18 cellular contexts compared by ENCODE assay signal in the genomic region with DNA sequence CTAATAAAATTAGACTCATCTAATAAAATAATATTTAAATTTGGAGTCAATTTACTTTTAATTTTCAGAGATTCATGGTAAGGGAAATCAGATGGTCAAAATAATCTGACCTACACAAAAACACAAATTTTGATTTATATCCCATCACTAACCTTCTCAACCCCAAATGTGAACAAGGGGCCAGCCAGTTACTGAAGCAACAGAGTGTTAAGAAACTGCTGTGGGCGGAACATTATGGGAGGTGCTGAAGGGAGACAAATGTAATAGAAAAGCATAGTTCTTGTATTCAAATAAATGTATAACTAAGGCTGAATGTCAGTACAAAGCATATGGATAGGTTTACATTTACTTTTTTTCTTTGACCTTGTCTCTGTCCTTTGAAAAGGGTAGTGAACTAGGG. TPM values are rescaled to one million over a fixed set of nuclear protein-coding genes. Genes with fewer than 3 reads are reported as not detected.
DNase-seq lines count a peak whose midpoint lies in the region; ATAC-seq, FAIRE-seq and TF ChIP-seq lines count a peak whose summit lies in the region.
"Had no signal": no experiment of that assay in that cellular context is flagged by ENCODE, and none has a peak within 500 bp of the region (broad histone marks: within the 10 kb centered on the region; RNA-seq: fewer than 3 reads in every experiment).

No MANE protein-coding gene starts in this region.

- H3K4me3 Mint-ChIP-seq in MCF 10A (ENCODE audit: unreplicated experiment), result no peak overlapping the region
- H3K4me3 Mint-ChIP-seq: CD4-positive, alpha-beta memory T cell; GM23338; H9 had no signal

- H3K36me3 Mint-ChIP-seq in MCF 10A (ENCODE audit: insufficient read depth, unreplicated experiment), result no peaks in the 10 kb centered on the region
- H3K36me3 Mint-ChIP-seq: CD4-positive, alpha-beta memory T cell had no signal

- no peak for TF ChIP-seq EP300 in K562 (IDR thresholded peaks at IDR 0.05; ENCODE audit: low read length)

- H3K9me1 ChIP-seq in K562 (ENCODE audit: control insufficient read depth, insufficient read depth, low read length), result no peaks in the 10 kb centered on the region

- CTCF ChIA-PET in MCF 10A (lab: Yijun Ruan, JAX) (interaction anchor here (0.7 to 2.7 kb wide), 4 partner anchors 19 to 158 kb away, joined by 3 to 9 read pairs (median 5); no protein-coding TSS in a partner anchor), K562 (lab: Yijun Ruan, JAX; ENCODE audit: low intra/inter-chr PET ratio) (no interaction called here)

- no peak overlapping the region for H3K27ac ChIP-seq in breast epithelium
- H3K27ac ChIP-seq in K562 (ENCODE audit: extremely low read depth, low read depth, low read length), result no peak overlapping the region

- no peaks in the 10 kb centered on the region for H3K79me2 ChIP-seq in K562 (ENCODE audit: control insufficient read depth, insufficient read depth, low read length)

- peak overlapping the region; percentile 8 for H3K27ac Mint-ChIP-seq in MCF 10A (ENCODE audit: low read depth, unreplicated experiment)
- H3K27ac Mint-ChIP-seq: CD4-positive, alpha-beta memory T cell; GM23338; H9 had no signal

- no peaks in the 10 kb centered on the region for H4K20me1 ChIP-seq in K562 (replicated peaks; ENCODE audit: control insufficient read depth, insufficient read depth, low read length)

- WGBS in K562 (ENCODE audit: insufficient coverage, low coverage, missing lambda C conversion rate), result 76% methylated on average over 1 of the region's 1 CpG

- ATAC-seq in K562 (no peak), HG02642 (IDR thresholded peaks at IDR 0.05; ENCODE audit: poor library complexity, unreplicated experiment) (no peak), HG02678 (IDR thresholded peaks at IDR 0.05; ENCODE audit: unreplicated experiment) (no peak)
- ATAC-seq: GM12878, GM23338, HCT116 had no signal

- H3K9ac ChIP-seq in K562 (ENCODE audit: insufficient read depth in 1 of 2, low read depth in 2 of 2, low read length in 2 of 2), result no peak overlapping the region

- POLR2A ChIA-PET in MCF 10A (lab: Yijun Ruan, JAX) (interaction anchor here (0.7 to 20.2 kb wide), 7 partner anchors 11 to 123 kb away, joined by 3 to 308 read pairs (median 3); a partner anchor contains a TSS), K562 (lab: Yijun Ruan, JAX) (no interaction called here)

- no peaks in the 10 kb centered on the region for H3K9me3 Mint-ChIP-seq in MCF 10A (ENCODE audit: unreplicated experiment)
- H3K9me3 Mint-ChIP-seq: CD4-positive, alpha-beta memory T cell; GM23338; H9 had no signal

- H3K27me3 Mint-ChIP-seq in MCF 10A (ENCODE audit: insufficient read depth, unreplicated experiment), result no peaks in the 10 kb centered on the region

- no peak overlapping the region for H3K4me2 ChIP-seq in K562 (ENCODE audit: insufficient read depth, low read length)
- H3K4me2 ChIP-seq: GM23338 had no signal

- no peak overlapping the region for H2AFZ ChIP-seq in K562 (ENCODE audit: low read depth, low read length)
- H2AFZ ChIP-seq: GM23338 had no signal

- no peak for DNase-seq in MCF 10A (ENCODE audit: unreplicated experiment)
- no peak for DNase-seq in breast epithelium (ENCODE audit: low spot score in 2 of 2)
- no peak for DNase-seq in K562 (ENCODE audit: extremely low read depth in 1 of 4, low spot score in 3 of 4)
- DNase-seq in left kidney (ENCODE audit: low read depth, low spot score), result peak; percentile 53
- no peak for DNase-seq in foreskin fibroblast
- DNase-seq: C1 segment of cervical spinal cord; Calu3; CD4-positive, alpha-beta memory T cell; COR-L47; DMS79; EL; GDM1; H9 had no signal

- H3K27me3 ChIP-seq in breast epithelium, result no peaks in the 10 kb centered on the region
- H3K27me3 ChIP-seq in K562 (ENCODE audit: control insufficient read depth in 2 of 2, insufficient read depth in 2 of 2, low read length in 2 of 2), result no peaks in the 10 kb centered on the region

- intact Hi-C loops in MCF 10A (cut with micrococcal nuclease), result no loop called here
- intact Hi-C loops in breast epithelium (cut with DNase I; ENCODE audit: low total_unique reads), result no loop called here
- intact Hi-C loops in K562 (cut with micrococcal nuclease), result loop anchor here (5.0 kb wide), 1 partner anchor 84 kb away; no protein-coding TSS in a partner anchor

- no peaks in the 10 kb centered on the region for H3K36me3 ChIP-seq in breast epithelium
- no peaks in the 10 kb centered on the region for H3K36me3 ChIP-seq in K562 (ENCODE audit: control insufficient read depth, insufficient read depth, low read length)

- peak; percentile 6 for FAIRE-seq in K562 (lab: Jason Lieb, UNC)
- FAIRE-seq: GM12878 had no signal

- H3K4me1 ChIP-seq in breast epithelium, result peaks cover 0 to 13% of the 10 kb centered on the region in 2 donors
- peaks cover 2 to 11% of the 10 kb centered on the region in 2 experiments; a peak in 3 of 5 replicates for H3K4me1 ChIP-seq in K562 (replicated peaks in 1 of 2; ENCODE audit: control insufficient read depth in 2 of 2, insufficient read depth in 2 of 2, low read length in 2 of 2)

- TF ChIP-seq RAD21 in K562 (CRISPR knock-in tag; conservative IDR thresholded peaks at IDR 0.05 in 1 of 2, IDR thresholded peaks at IDR 0.05 in 1 of 2), result no peak

- TF ChIP-seq CTCF in MCF 10A (IDR thresholded peaks at IDR 0.05; ENCODE audit: unreplicated experiment) (no peak), breast epithelium (IDR thresholded peaks at IDR 0.05) (no peak), K562 (IDR thresholded peaks at IDR 0.05 in 2 of 3, conservative IDR thresholded peaks at IDR 0.05 in 1 of 3; ENCODE audit: insufficient read depth in 2 of 3, low read depth in 1 of 3, low read length in 3 of 3) (no peak), foreskin fibroblast (IDR thresholded peaks at IDR 0.05; ENCODE audit: low read depth, low read length) (no peak)

- no peak for TF ChIP-seq POLR2A in breast epithelium (IDR thresholded peaks at IDR 0.05)
- TF ChIP-seq POLR2A in K562 (conservative IDR thresholded peaks at IDR 0.05), result no peak

- BruUV-seq in MCF 10A (replicated peaks; lab: Mats Ljungman, UMichigan) (no TSS peak), K562 (replicated peaks; lab: Mats Ljungman, UMichigan) (no TSS peak)

- H3K4me3 ChIP-seq in breast epithelium (no peak overlapping the region), K562 (no peak overlapping the region), foreskin fibroblast (ENCODE audit: low read depth in 1 of 2, low read length in 2 of 2) (no peak overlapping the region)
- H3K4me3 ChIP-seq: GM12878, GM23338 had no signal

- H3K9me3 ChIP-seq in breast epithelium (no peaks in the 10 kb centered on the region), K562 (replicated peaks; ENCODE audit: control insufficient read depth, insufficient read depth, low read depth, low read length) (no peaks in the 10 kb centered on the region)

- peaks cover 23% of the 10 kb centered on the region for H3K4me1 Mint-ChIP-seq in MCF 10A (ENCODE audit: insufficient read depth, unreplicated experiment)
- H3K4me1 Mint-ChIP-seq: GM23338, H9 had no signal

- in situ Hi-C loops in K562 (cut with MboI), result no loop called here

TF ChIP-seq in K562, 482 proteins besides CTCF, POLR2A, EP300 and RAD21 (continues in another document):
- no peak for TF ChIP-seq MEF2A (IDR thresholded peaks at IDR 0.05; ENCODE audit: control insufficient read depth, low read depth, low read length)
- no peak for TF ChIP-seq HOXB6 (CRISPR knock-in tag; IDR thresholded peaks at IDR 0.05; ENCODE audit: borderline replicate concordance)
- no peak for TF ChIP-seq PRPF4 (IDR thresholded peaks at IDR 0.05; ENCODE audit: insufficient read depth, low read depth, low read length, poor library complexity, severe bottlenecking)
- no peak for TF ChIP-seq KDM1A (IDR thresholded peaks at IDR 0.05)
- TF ChIP-seq ZNF766 (CRISPR knock-in tag; conservative IDR thresholded peaks at IDR 0.05), result no peak

RNA-seq across cellular contexts. Expression of a gene that starts 28.5 kb away (rescaled TPM):
- total RNA-seq in MCF 10A (2022) (50.9 and 54.6 TPM in 2 replicates), breast epithelium (10 to 100 TPM; 32.8 to 54.4 (median 34.1) TPM), K562 (2014; rRNA removed) (10.5 and 12.5 TPM in 2 replicates), K562 (2014; rRNA removed; fragmentation: Illumina TruSeq; extraction: Trizol) (38.1 and 44.4 TPM in 2 replicates), K562 (2015; rRNA removed; fragmentation: Illumina TruSeq; extraction: Trizol) (29.3 and 30.0 TPM in 2 replicates), K562 (2021) (69.5 and 70.0 TPM in 2 replicates)
- 5.5 and 20.3 TPM in 2 replicates for total RNA-seq in K562 (2011; cell fraction: chromatin; rRNA removed; ENCODE audit: low replicate concordance)
- total RNA-seq in K562 (2011; cell fraction: nucleolus; rRNA removed), result 4.0 and 5.4 TPM in 2 replicates
- total RNA-seq in K562 (2011; cell fraction: nucleoplasm; rRNA removed), result 16.5 and 35.3 TPM in 2 replicates
- polyA plus RNA-seq in K562 (2011; rRNA removed) (6.9 and 22.2 TPM in 2 replicates), K562 (2014; fragmentation: Illumina TruSeq; extraction: Trizol) (44.2 and 48.8 TPM in 2 replicates), K562 (2014; fragmentation: Nextera tagmentation; extraction: Ambion mirVana) (10 to 100 TPM in 1 of 2 experiments, 1 to 10 TPM in 1; 3.7 to 12.3 TPM), K562 (2014; rRNA removed) (23.2 and 24.8 TPM in 2 replicates)
- polyA plus RNA-seq in K562 (2011; cell fraction: cytosol; rRNA removed), result 4.3 and 6.2 TPM in 2 replicates
- polyA plus RNA-seq in K562 (2011; cell fraction: nucleus; rRNA removed), result 4.3 and 5.0 TPM in 2 replicates
- polyA plus RNA-seq in K562 (2012), result 39.5 and 45.7 TPM in 2 replicates
- 18.4 and 33.2 TPM in 2 replicates for polyA minus RNA-seq in K562 (2011; rRNA and poly(A)+ RNA removed)
- polyA minus RNA-seq in K562 (2011; cell fraction: cytosol; rRNA and poly(A)+ RNA removed), result 16.5 and 25.1 TPM in 2 replicates
- 5.4 and 6.0 TPM in 2 replicates for polyA minus RNA-seq in K562 (2011; cell fraction: nucleus; rRNA and poly(A)+ RNA removed)

RNA-seq across cellular contexts. Expression of a gene that starts 38.9 kb away (rescaled TPM):
- total RNA-seq in MCF 10A (2022) (0.84 and 2.4 TPM in 2 replicates), breast epithelium (10 to 100 TPM; 14.9 to 63.5 (median 35.7) TPM), K562 (2014; rRNA removed) (0.59 and 1.6 TPM in 2 replicates), K562 (2014; rRNA removed; fragmentation: Illumina TruSeq; extraction: Trizol) (1.1 TPM in 2 replicates), K562 (2015; rRNA removed; fragmentation: Illumina TruSeq; extraction: Trizol) (1.3 and 1.8 TPM in 2 replicates), K562 (2021) (1.3 and 1.6 TPM in 2 replicates)
- total RNA-seq in K562 (2011; cell fraction: chromatin; rRNA removed; ENCODE audit: low replicate concordance), result 0.42 and 1.1 TPM in 2 replicates
- 0.83 and 1.2 TPM in 2 replicates for total RNA-seq in K562 (2011; cell fraction: nucleolus; rRNA removed)
- total RNA-seq in K562 (2011; cell fraction: nucleoplasm; rRNA removed), result 0.51 and 1.5 TPM in 2 replicates
- polyA plus RNA-seq in K562 (2011; rRNA removed) (0.30 and 1.9 TPM in 2 replicates), K562 (2014; fragmentation: Illumina TruSeq; extraction: Trizol) (1.0 and 2.1 TPM in 2 replicates), K562 (2014; fragmentation: Nextera tagmentation; extraction: Ambion mirVana) (1 to 10 TPM; 1.3 to 1.6 TPM), K562 (2014; rRNA removed) (1.3 and 1.5 TPM in 2 replicates)
- polyA plus RNA-seq in K562 (2011; cell fraction: cytosol; rRNA removed), result 0.22 and 1.1 TPM in 2 replicates
- 0.10 and 1.9 TPM in 2 replicates for polyA plus RNA-seq in K562 (2011; cell fraction: nucleus; rRNA removed)
- 3.5 and 4.2 TPM in 2 replicates for polyA plus RNA-seq in K562 (2012)
- 0.30 and 0.67 TPM in 2 replicates for polyA minus RNA-seq in K562 (2011; rRNA and poly(A)+ RNA removed)
- polyA minus RNA-seq in K562 (2011; cell fraction: cytosol; rRNA and poly(A)+ RNA removed), result 1.8 TPM in 1 of 2 replicates, not detected in the other
- polyA minus RNA-seq in K562 (2011; cell fraction: nucleus; rRNA and poly(A)+ RNA removed), result 0.56 and 1.2 TPM in 2 replicates
- total RNA-seq: Calu3, GM12878 had no signal
- polyA plus RNA-seq: CD4-positive, alpha-beta memory T cell; GM12878 had no signal
